10 cellular contexts compared by ENCODE assay signal in genomic region chr9:98536542-98537173, GRCh38.
DNase-seq lines count a peak whose midpoint lies in the region; ATAC-seq and TF ChIP-seq lines count a peak whose summit lies in the region.
"Had no signal": no experiment of that assay in that cellular context is flagged by ENCODE, and none has a peak within 500 bp of the region (broad histone marks: within the 10 kb centered on the region; RNA-seq: fewer than 3 reads in every experiment).

No MANE protein-coding gene starts in this region.

- no peak overlapping the region for H3K4me3 ChIP-seq in breast epithelium
- H3K4me3 ChIP-seq in fibroblast of pulmonary artery (replicated peaks; ENCODE audit: low read depth, low read length): no peak overlapping the region
- H3K4me3 ChIP-seq in upper lobe of right lung: no peak overlapping the region
- H3K4me3 ChIP-seq: heart left ventricle, spleen had no signal

- H3K4me1 Mint-ChIP-seq in MCF 10A (ENCODE audit: insufficient read depth, unreplicated experiment) (no peaks in the 10 kb centered on the region), progenitor cell of endocrine pancreas (ENCODE audit: low read depth) (no peaks in the 10 kb centered on the region)

- TF ChIP-seq CTCF in MCF 10A (IDR thresholded peaks at IDR 0.05; ENCODE audit: unreplicated experiment) (peak; percentile 20), breast epithelium (IDR thresholded peaks at IDR 0.05) (no peak), fibroblast of pulmonary artery (IDR thresholded peaks at IDR 0.05; ENCODE audit: low read length, missing control alignments) (peak; percentile 29), upper lobe of right lung (IDR thresholded peaks at IDR 0.05) (peak; percentile 31), progenitor cell of endocrine pancreas (IDR thresholded peaks at IDR 0.05; ENCODE audit: unreplicated experiment) (no peak)

- TF ChIP-seq POLR2A in breast epithelium (IDR thresholded peaks at IDR 0.05): no peak

- H3K9me3 Mint-ChIP-seq in MCF 10A (ENCODE audit: unreplicated experiment): no peaks in the 10 kb centered on the region
- H3K9me3 Mint-ChIP-seq in progenitor cell of endocrine pancreas (ENCODE audit: low read depth): no peaks in the 10 kb centered on the region

- POLR2A ChIA-PET in MCF 10A (lab: Yijun Ruan, JAX): no interaction called here

- intact Hi-C loops in MCF 10A (cut with micrococcal nuclease) (no loop called here), breast epithelium (cut with DNase I; ENCODE audit: low total_unique reads) (no loop called here), upper lobe of right lung (cut with DNase I) (no loop called here)

- no peaks in the 10 kb centered on the region for H3K27me3 ChIP-seq in breast epithelium
- no peaks in the 10 kb centered on the region for H3K27me3 ChIP-seq in upper lobe of right lung
- H3K27me3 ChIP-seq: heart left ventricle had no signal

- H3K27ac Mint-ChIP-seq in MCF 10A (ENCODE audit: low read depth, unreplicated experiment) (no peak overlapping the region), progenitor cell of endocrine pancreas (no peak overlapping the region)

- H3K36me3 ChIP-seq in breast epithelium (no peaks in the 10 kb centered on the region), upper lobe of right lung (no peaks in the 10 kb centered on the region)
- H3K36me3 ChIP-seq: heart left ventricle, spleen had no signal

- DNase-seq in MCF 10A (ENCODE audit: unreplicated experiment) (peak; percentile 28), breast epithelium (ENCODE audit: low spot score in 2 of 2) (no peak), NOMO-1 treated with dmso at 0.1 percent for 144 hours (lab: John Stamatoyannopoulos, UW; ENCODE audit: unreplicated experiment) (peak; percentile 23), fibroblast of pulmonary artery (ENCODE audit: low read depth) (no peak), upper lobe of right lung (no peak), progenitor cell of endocrine pancreas (ENCODE audit: low spot score, unreplicated experiment) (no peak)
- DNase-seq: heart left ventricle, spleen had no signal

- H3K9me3 ChIP-seq in breast epithelium: peaks cover 0 to 2% of the 10 kb centered on the region in 2 donors
- no peaks in the 10 kb centered on the region for H3K9me3 ChIP-seq in upper lobe of right lung
- H3K9me3 ChIP-seq: heart left ventricle, spleen had no signal

- no peaks in the 10 kb centered on the region for H3K36me3 Mint-ChIP-seq in MCF 10A (ENCODE audit: insufficient read depth, unreplicated experiment)
- H3K36me3 Mint-ChIP-seq in progenitor cell of endocrine pancreas (ENCODE audit: insufficient read depth): no peaks in the 10 kb centered on the region

- CTCF ChIA-PET in MCF 10A (lab: Yijun Ruan, JAX): interaction anchor here (0.6 to 1.4 kb wide), 7 partner anchors 10 to 270 kb away, joined by 3 to 5 read pairs (median 4); no protein-coding TSS in a partner anchor

- H3K27me3 Mint-ChIP-seq in MCF 10A (ENCODE audit: insufficient read depth, unreplicated experiment) (peaks cover 43% of the 10 kb centered on the region), progenitor cell of endocrine pancreas (peaks cover 12% of the 10 kb centered on the region)

- peak; percentile 45 for ATAC-seq in upper lobe of right lung
- ATAC-seq in GM19324 (IDR thresholded peaks at IDR 0.05; ENCODE audit: low FRiP score, unreplicated experiment): no peak
- ATAC-seq in GM21526 (IDR thresholded peaks at IDR 0.05; ENCODE audit: low FRiP score, unreplicated experiment): no peak
- ATAC-seq: heart left ventricle had no signal

- H3K4me3 Mint-ChIP-seq in MCF 10A (ENCODE audit: unreplicated experiment) (no peak overlapping the region), progenitor cell of endocrine pancreas (ENCODE audit: low read depth) (no peak overlapping the region)

- H3K27ac ChIP-seq in breast epithelium: no peak overlapping the region
- H3K27ac ChIP-seq in upper lobe of right lung: no peak overlapping the region
- H3K27ac ChIP-seq: heart left ventricle, spleen had no signal

- H3K4me1 ChIP-seq in breast epithelium (no peaks in the 10 kb centered on the region), upper lobe of right lung (no peaks in the 10 kb centered on the region)
- H3K4me1 ChIP-seq: heart left ventricle, spleen had no signal

- no TSS peak for BruUV-seq in MCF 10A (replicated peaks; lab: Mats Ljungman, UMichigan)

Comparison
In these comparisons a context has a peak if more than half of its experiments do, and no peak if none do; other contexts are left out.
1. DNase-seq: peak in MCF 10A (single experiment) and NOMO-1 treated with dmso at 0.1 percent for 144 hours (single experiment); none in breast epithelium (0 of 2), fibroblast of pulmonary artery (single experiment), upper lobe of right lung (single experiment) and progenitor cell of endocrine pancreas (single experiment).
2. CTCF ChIP-seq: peak in MCF 10A (single experiment), fibroblast of pulmonary artery (single experiment) and upper lobe of right lung (single experiment); none in breast epithelium (0 of 3) and progenitor cell of endocrine pancreas (single experiment).